ENCODE assay signal across 8 cellular contexts in the genomic region with DNA sequence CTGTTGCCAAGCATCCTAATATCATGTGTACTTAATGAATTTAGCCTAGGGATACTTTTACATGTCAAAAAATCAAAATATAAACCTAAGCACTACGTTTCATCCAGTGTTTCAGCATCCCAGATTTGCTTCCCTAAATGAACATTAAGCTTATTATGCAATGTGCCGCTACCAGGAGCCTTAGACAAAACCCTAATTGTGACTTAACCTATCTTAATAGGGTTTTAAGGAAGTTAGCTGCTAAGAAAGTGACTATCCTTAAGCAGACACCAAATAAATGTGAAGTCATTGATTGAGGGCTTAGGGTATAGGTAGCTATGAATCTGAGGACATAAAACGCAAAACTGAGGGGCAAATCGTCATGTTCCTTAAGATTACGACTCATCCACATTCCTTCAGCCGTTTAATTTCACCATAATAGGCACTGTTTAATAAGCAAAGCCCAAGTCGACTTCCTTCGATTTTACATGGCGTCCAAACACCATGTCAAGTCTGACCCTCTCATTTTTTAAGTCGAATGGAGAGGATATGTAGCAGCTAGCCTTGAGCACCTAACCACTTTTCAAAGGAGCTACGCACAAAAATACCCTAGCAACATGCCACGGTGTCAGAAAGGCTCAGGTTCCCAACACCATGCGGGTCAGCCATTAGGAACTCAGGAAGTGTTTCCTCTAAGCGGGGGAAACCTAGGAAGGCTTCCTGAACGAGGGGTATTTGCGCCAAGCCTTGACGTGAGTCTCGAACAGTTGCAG. TPM values are rescaled to one million over a fixed set of nuclear protein-coding genes. Genes with fewer than 3 reads are reported as not detected.
DNase-seq lines count a peak whose midpoint lies in the region; ATAC-seq and FAIRE-seq lines count a peak whose summit lies in the region.

No MANE protein-coding gene starts in this region.

- H3K4me1 ChIP-seq in subcutaneous abdominal adipose tissue (ENCODE audit: control insufficient read depth in 5 of 5, insufficient read depth in 5 of 5, low read length in 5 of 5) = peaks cover 0 to 56% (median 49%) of the 10 kb centered on the region in 5 donors

- no peaks in the 10 kb centered on the region for H3K36me3 ChIP-seq in subcutaneous abdominal adipose tissue (ENCODE audit: control insufficient read depth in 5 of 5, insufficient read depth in 5 of 5, low read length in 5 of 5)

- peak overlapping the region; percentile 93 for H3K4me3 Mint-ChIP-seq in activated naive CD8-positive, alpha-beta T cell treated with anti-CD3 and anti-CD28 coated beads, Interleukin-2, amount 50 U/mL, for 24 hours
- H3K4me3 Mint-ChIP-seq in immature natural killer cell = peak overlapping the region; percentile 85 to 100 (median 98)

- DNase-seq in Daoy (ENCODE audit: low read depth) (peak; percentile 68), Kasumi-1 (lab: John Stamatoyannopoulos, UW) (peak; percentile 5 to 21), immature natural killer cell (peak in 1 of 3 donors; percentile 12), GM19239 (ENCODE audit: insufficient read length, low spot score) (no peak)
- DNase-seq in activated naive CD8-positive, alpha-beta T cell treated with anti-CD3 and anti-CD28 coated beads, Interleukin-2, amount 50 U/mL, for 24 hours = no peak
- no peak for DNase-seq in stimulated activated CD4-positive, alpha-beta T cell treated with anti-CD3 and anti-CD28 coated beads, Interleukin-4, amount 100 ng/mL, for 24 hours

- H3K9me3 ChIP-seq in subcutaneous abdominal adipose tissue (ENCODE audit: control insufficient read depth in 5 of 5, low read length in 5 of 5) = no peaks in the 10 kb centered on the region

- H3K36me3 Mint-ChIP-seq in activated naive CD8-positive, alpha-beta T cell treated with anti-CD3 and anti-CD28 coated beads, Interleukin-2, amount 50 U/mL, for 24 hours (ENCODE audit: low read depth) = peaks cover 34% of the 10 kb centered on the region
- H3K36me3 Mint-ChIP-seq in immature natural killer cell = no peaks in the 10 kb centered on the region

- H3K27me3 Mint-ChIP-seq in activated naive CD8-positive, alpha-beta T cell treated with anti-CD3 and anti-CD28 coated beads, Interleukin-2, amount 50 U/mL, for 24 hours = peaks cover 2% of the 10 kb centered on the region
- H3K27me3 Mint-ChIP-seq in immature natural killer cell (ENCODE audit: low read depth in 3 of 3) = peaks cover 14 to 22% (median 15%) of the 10 kb centered on the region in 3 donors

- no peaks in the 10 kb centered on the region for H3K27me3 ChIP-seq in subcutaneous abdominal adipose tissue (ENCODE audit: control insufficient read depth in 5 of 5, insufficient read depth in 4 of 5, low read length in 5 of 5)

- no peak for FAIRE-seq in GM19239 (lab: Jason Lieb, UNC)

- H3K27ac ChIP-seq in subcutaneous abdominal adipose tissue (ENCODE audit: low read depth, low read length) = peak overlapping the region; percentile 98

- peak overlapping the region; percentile 95 to 99 (median 97) for H3K9ac ChIP-seq in subcutaneous abdominal adipose tissue (ENCODE audit: low read length in 5 of 5)

- no peak for ATAC-seq in activated naive CD8-positive, alpha-beta T cell treated with anti-CD3 and anti-CD28 coated beads, Interleukin-2, amount 50 U/mL, for 24 hours
- ATAC-seq in HG03571 (IDR thresholded peaks at IDR 0.05; ENCODE audit: unreplicated experiment) = no peak

- H3K4me3 ChIP-seq in subcutaneous abdominal adipose tissue (ENCODE audit: low read depth in 1 of 5, low read length in 5 of 5) = peak overlapping the region; percentile 83 to 97 (median 94)

- H3K9me3 Mint-ChIP-seq in activated naive CD8-positive, alpha-beta T cell treated with anti-CD3 and anti-CD28 coated beads, Interleukin-2, amount 50 U/mL, for 24 hours = no peaks in the 10 kb centered on the region
- no peaks in the 10 kb centered on the region for H3K9me3 Mint-ChIP-seq in immature natural killer cell

- H3K27ac Mint-ChIP-seq in activated naive CD8-positive, alpha-beta T cell treated with anti-CD3 and anti-CD28 coated beads, Interleukin-2, amount 50 U/mL, for 24 hours = peak overlapping the region; percentile 86
- H3K27ac Mint-ChIP-seq in immature natural killer cell = peak overlapping the region; percentile 93 to 100 (median 96)

- H3K4me1 Mint-ChIP-seq in activated naive CD8-positive, alpha-beta T cell treated with anti-CD3 and anti-CD28 coated beads, Interleukin-2, amount 50 U/mL, for 24 hours = peaks cover 77% of the 10 kb centered on the region
- H3K4me1 Mint-ChIP-seq in immature natural killer cell = peaks cover 67 to 73% of the 10 kb centered on the region in 2 donors

RNA-seq across cellular contexts. Expression of gene HDLBP, which starts 1.1 kb away (rescaled TPM):
- total RNA-seq in Daoy (2014; rRNA removed; shearing (Covaris generic)) = 244 and 258 TPM in 2 replicates
- 10 to 100 TPM; 20.4 to 71.7 (median 31.5) TPM for polyA plus RNA-seq in immature natural killer cell

RNA-seq across cellular contexts. Expression of gene SEPTIN2, which starts 1.4 kb away (rescaled TPM):
- total RNA-seq in Daoy (2014; rRNA removed; shearing (Covaris generic)) = 244 and 328 TPM in 2 replicates
- polyA plus RNA-seq in immature natural killer cell = 100 to 1,000 TPM; 204 to 249 (median 207) TPM

RNA-seq across cellular contexts. Expression of gene FARP2, which starts 41.7 kb away (rescaled TPM):
- 22.6 and 34.4 TPM in 2 replicates for total RNA-seq in Daoy (2014; rRNA removed; shearing (Covaris generic))
- polyA plus RNA-seq in immature natural killer cell = 1 to 10 TPM; 5.3 to 8.3 (median 8.2) TPM

Comparison
In these comparisons a context has a peak if more than half of its experiments do, and no peak if none do; other contexts are left out.
1. DNase-seq: peak in Daoy (single experiment) and Kasumi-1 (2 of 2); none in activated naive CD8-positive, alpha-beta T cell treated with anti-CD3 and anti-CD28 coated beads, Interleukin-2, amount 50 U/mL, for 24 hours (single experiment), GM19239 (single experiment) and stimulated activated CD4-positive, alpha-beta T cell treated with anti-CD3 and anti-CD28 coated beads, Interleukin-4, amount 100 ng/mL, for 24 hours (single experiment).